ENCODE assay signal across 8 cellular contexts in the genomic region with DNA sequence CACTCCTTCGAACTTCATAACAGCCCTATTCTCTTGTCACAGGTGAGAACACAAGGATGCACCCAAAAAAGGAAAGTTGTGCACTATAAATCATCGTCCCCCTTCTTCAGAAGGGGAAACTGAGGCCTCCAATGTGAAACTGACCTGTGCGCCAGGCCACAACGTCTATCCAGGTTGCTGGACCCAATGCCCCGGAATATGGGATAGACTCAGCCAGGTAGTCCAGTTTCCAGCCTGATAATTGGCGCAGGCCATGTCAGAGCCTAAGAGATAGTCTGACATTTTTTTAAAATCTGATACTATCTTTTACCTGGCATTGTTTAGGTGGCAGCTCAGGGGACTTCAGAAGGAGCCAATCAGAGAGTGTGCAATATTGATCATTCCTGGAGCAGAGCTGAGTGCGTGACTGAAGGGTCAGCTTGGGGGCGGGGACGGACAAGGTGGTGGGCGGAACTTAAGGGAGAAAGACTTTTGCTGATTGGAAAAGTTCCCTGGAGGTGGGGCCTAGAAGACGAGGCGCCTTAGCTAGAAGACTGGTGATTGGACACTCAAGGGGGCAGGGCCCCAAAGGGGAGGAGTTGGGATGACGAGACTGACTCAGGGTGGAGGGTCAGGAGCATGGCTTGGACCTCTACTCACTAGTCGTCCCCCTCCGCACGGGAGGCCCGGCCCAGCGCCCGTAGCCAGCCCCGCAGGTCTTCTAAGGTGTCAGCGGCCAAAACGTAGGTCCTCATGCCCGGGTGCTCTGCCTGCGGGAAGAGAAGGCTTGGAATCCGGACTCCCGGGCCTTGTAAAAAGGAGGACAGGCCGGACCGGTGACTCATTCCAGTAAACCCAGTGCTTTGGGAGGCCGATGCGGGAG. TPM values are rescaled to one million over a fixed set of nuclear protein-coding genes. Genes with fewer than 3 reads are reported as not detected.
DNase-seq lines count a peak whose midpoint lies in the region; ATAC-seq, FAIRE-seq and TF ChIP-seq lines count a peak whose summit lies in the region.

No MANE protein-coding gene starts in this region.

- no peak overlapping the region for H3K27ac ChIP-seq in A549

- TF ChIP-seq RAD21 in A549 (conservative IDR thresholded peaks at IDR 0.05 in 1 of 2, IDR thresholded peaks at IDR 0.05 in 1 of 2), result no peak

- CTCF ChIA-PET in A549 (lab: Yijun Ruan, JAX), result interaction anchor here (4.1 kb wide), 1 partner anchor 17 kb away, joined by 24 read pairs; no protein-coding TSS in a partner anchor

- no peak for FAIRE-seq in A549 (lab: Jason Lieb, UNC)

- H3K4me3 ChIP-seq in A549, result no peak overlapping the region

- no peak for TF ChIP-seq EP300 in A549 (IDR thresholded peaks at IDR 0.05)

- ATAC-seq in A549 (peak; percentile 44 to 71; a peak in 4 of 6 replicates), GM18502 (IDR thresholded peaks at IDR 0.05; ENCODE audit: poor library complexity, unreplicated experiment) (peak; percentile 59), GM19023 (IDR thresholded peaks at IDR 0.05; ENCODE audit: unreplicated experiment) (no peak)

- POLR2A ChIA-PET in A549 (lab: Yijun Ruan, JAX), result interaction anchor here (0.5 kb wide), 1 partner anchor 82 kb away, joined by 3 read pairs; no protein-coding TSS in a partner anchor

- WGBS in A549 (ENCODE audit: missing lambda C conversion rate), result 87% methylated on average over 30 of the region's 30 CpGs

- H3K9me3 ChIP-seq in A549, result no peaks in the 10 kb centered on the region

- H3K4me1 ChIP-seq in A549, result no peaks in the 10 kb centered on the region

- no peak for TF ChIP-seq CTCF in A549 (IDR thresholded peaks at IDR 0.05)

- TF ChIP-seq POLR2A in A549 (IDR thresholded peaks at IDR 0.05; ENCODE audit: low read length), result no peak

- H3K4me2 ChIP-seq in A549, result no peak overlapping the region

- DNase-seq in A549 (ENCODE audit: low read depth in 1 of 2, low spot score in 1 of 2) (peak in 1 of 2 experiments; percentile 65), OCI-M1 (lab: John Stamatoyannopoulos, UW) (peak; percentile 89), left kidney (ENCODE audit: low read depth, low spot score) (peak; percentile 40), dedifferentiated amniotic fluid mesenchymal stem cell (ENCODE audit: extremely low spot score) (no peak), RKO (ENCODE audit: low spot score) (no peak), NCI-H2107 (lab: John Stamatoyannopoulos, UW) (no peak)

TF ChIP-seq in A549, 52 proteins besides CTCF, POLR2A, EP300 and RAD21:
- TF ChIP-seq JUNB (IDR thresholded peaks at IDR 0.05) (no peak), FOSL2 (IDR thresholded peaks at IDR 0.05) (no peak), FOSL2 (CRISPR knock-in tag; IDR thresholded peaks at IDR 0.05) (0 out of 2 replicates have a peak, but pooled peaks have one; percentile 16)

RNA-seq across cellular contexts. Expression of a gene that starts 8.5 kb away (rescaled TPM):
- polyA plus RNA-seq in A549 (2011; rRNA removed) (0.34 and 0.42 TPM in 2 replicates), A549 (2017; fragmentation: RNase III; extraction: RNeasy Plus Mini Kit Qiagen cat#74134 plus additional on column Dnase treatment) (0.46 to 0.78 TPM (median 0.47 TPM) in 3 replicates)
- polyA plus RNA-seq in A549 (2012; cell fraction: cytosol; rRNA removed), result 0.36 and 0.52 TPM in 2 replicates
- polyA plus RNA-seq in A549 (2012; cell fraction: nucleus; rRNA removed), result 0.97 TPM in 2 replicates
- polyA minus RNA-seq in A549 (2011; rRNA and poly(A)+ RNA removed), result 0.39 TPM in 1 of 2 replicates, not detected in the other

RNA-seq across cellular contexts. Expression of a gene that starts 12.3 kb away (rescaled TPM):
- polyA plus RNA-seq in A549 (2011; rRNA removed), result 49.0 and 74.2 TPM in 2 replicates
- 109 and 112 TPM in 2 replicates for polyA plus RNA-seq in A549 (2012; cell fraction: cytosol; rRNA removed)
- 162 and 179 TPM in 2 replicates for polyA plus RNA-seq in A549 (2012; cell fraction: nucleus; rRNA removed)
- polyA plus RNA-seq in A549 (2017; fragmentation: RNase III; extraction: RNeasy Plus Mini Kit Qiagen cat#74134 plus additional on column Dnase treatment), result 28.1 to 29.7 TPM (median 29.2 TPM) in 3 replicates
- 34.8 and 43.6 TPM in 2 replicates for polyA minus RNA-seq in A549 (2011; rRNA and poly(A)+ RNA removed)

RNA-seq across cellular contexts. Expression of a gene that starts 23.7 kb away (rescaled TPM):
- polyA plus RNA-seq in A549 (2011; rRNA removed), result 8.1 and 11.1 TPM in 2 replicates
- polyA plus RNA-seq in A549 (2012; cell fraction: cytosol; rRNA removed), result 13.6 and 15.8 TPM in 2 replicates
- polyA plus RNA-seq in A549 (2012; cell fraction: nucleus; rRNA removed), result 19.8 and 22.5 TPM in 2 replicates
- 10.6 to 20.9 TPM (median 19.5 TPM) in 3 replicates for polyA plus RNA-seq in A549 (2017; fragmentation: RNase III; extraction: RNeasy Plus Mini Kit Qiagen cat#74134 plus additional on column Dnase treatment)
- polyA minus RNA-seq in A549 (2011; rRNA and poly(A)+ RNA removed), result 5.8 TPM in 2 replicates

RNA-seq across cellular contexts. Expression of a gene that starts 38.6 kb away (rescaled TPM):
- polyA plus RNA-seq in A549 (2011; rRNA removed), result not detected in 2 replicates
- polyA plus RNA-seq in A549 (2012; cell fraction: cytosol; rRNA removed), result 0.09 TPM in 1 of 2 replicates, not detected in the other
- polyA plus RNA-seq in A549 (2012; cell fraction: nucleus; rRNA removed), result 0.04 and 0.20 TPM in 2 replicates
- not detected in 3 replicates for polyA plus RNA-seq in A549 (2017; fragmentation: RNase III; extraction: RNeasy Plus Mini Kit Qiagen cat#74134 plus additional on column Dnase treatment)
- polyA minus RNA-seq in A549 (2011; rRNA and poly(A)+ RNA removed), result not detected in 2 replicates

RNA-seq across cellular contexts. Expression of a gene that starts 40.2 kb away (rescaled TPM):
- polyA plus RNA-seq in A549 (2011; rRNA removed), result 58.5 and 79.5 TPM in 2 replicates
- polyA plus RNA-seq in A549 (2012; cell fraction: cytosol; rRNA removed), result 163 and 192 TPM in 2 replicates
- 342 and 441 TPM in 2 replicates for polyA plus RNA-seq in A549 (2012; cell fraction: nucleus; rRNA removed)
- 154 to 182 TPM (median 174 TPM) in 3 replicates for polyA plus RNA-seq in A549 (2017; fragmentation: RNase III; extraction: RNeasy Plus Mini Kit Qiagen cat#74134 plus additional on column Dnase treatment)
- 55.6 and 64.0 TPM in 2 replicates for polyA minus RNA-seq in A549 (2011; rRNA and poly(A)+ RNA removed)

Comparison
In these comparisons a context has a peak if more than half of its experiments do, and no peak if none do; other contexts are left out.
1. DNase-seq: peak in OCI-M1 (single experiment) and left kidney (single experiment); none in dedifferentiated amniotic fluid mesenchymal stem cell (single experiment), RKO (single experiment) and NCI-H2107 (single experiment).